In genomic region chr22:21025266-21025665, GRCh38 we compare ENCODE assay signal across 26 cellular contexts. TPM values are rescaled to one million over a fixed set of nuclear protein-coding genes. Genes with fewer than 3 reads are reported as not detected.
DNase-seq lines count a peak whose midpoint lies in the region; ATAC-seq, FAIRE-seq and TF ChIP-seq lines count a peak whose summit lies in the region.
"Had no signal": no experiment of that assay in that cellular context is flagged by ENCODE, and none has a peak within 500 bp of the region (broad histone marks: within the 10 kb centered on the region; RNA-seq: fewer than 3 reads in every experiment).

No MANE protein-coding gene starts in this region.

- H3K9ac ChIP-seq in keratinocyte (ENCODE audit: control insufficient read depth, extremely low read depth, insufficient read depth, low read length) = peak overlapping the region; percentile 73

- DNase-seq in NK-92 treated with Interleukin-12 subunit alpha and Interleukin-12 subunit beta, amount 100 ng/mL, for 24 hours (lab: John Stamatoyannopoulos, UW) = peak; percentile 21
- DNase-seq in NK-92 (lab: John Stamatoyannopoulos, UW; ENCODE audit: unreplicated experiment) = no peak
- peak; percentile 43 for DNase-seq in H7
- no peak for DNase-seq in activated T-helper 1 cell treated with anti-CD3 and anti-CD28 coated beads, Interleukin-12 subunit alpha, Interleukin-12 subunit beta, Interleukin-2, Interleukin-4 antibody, amounts not matched to agents 30 ng/mL and 10 ng/mL and 1 ng/mL, durations not matched to agents 14 hours and 24 hours and 36 hours (ENCODE audit: low spot score)
- no peak for DNase-seq in keratinocyte (ENCODE audit: low read depth, low spot score)
- no peak for DNase-seq in RCC 7860 (ENCODE audit: low spot score)
- DNase-seq: activated CD4-positive, CD25-positive, alpha-beta regulatory T cell; aorta; BE2C; colonic mucosa; DMS79; head of caudate nucleus; KG1; NCI-H1092 treated with DMSO at 0.1 percent for 48 hours; NCI-H2171; NCI-H774; spleen; upper lobe of right lung had no signal

- WGBS in gastroesophageal sphincter (ENCODE audit: low coverage in 1 of 2), 2 donors = 65% methylated on average over 8 of the region's 8 CpGs; no CpG with 5 or more reads in 1 of the 2 donors

- H3K4me1 ChIP-seq in keratinocyte (ENCODE audit: control insufficient read depth, extremely low read depth, insufficient read depth, low read length) (peaks cover 31% of the 10 kb centered on the region), gastroesophageal sphincter (peaks cover 0 to 7% (median 0%) of the 10 kb centered on the region in 3 donors)
- H3K4me1 ChIP-seq: colonic mucosa, upper lobe of right lung had no signal

- dilution Hi-C loops in keratinocyte (cut with MboI; ENCODE audit: extremely low pct_ligation_motif_present, low sequenced_read_pairs) = no loop called here

- H3K36me3 ChIP-seq in H7 (replicated peaks; ENCODE audit: control insufficient read depth, insufficient read depth, low read length) = no peaks in the 10 kb centered on the region
- no peaks in the 10 kb centered on the region for H3K36me3 ChIP-seq in keratinocyte (ENCODE audit: control insufficient read depth in 2 of 2, extremely low read depth in 1 of 2, insufficient read depth in 2 of 2, low read length in 2 of 2)
- H3K36me3 ChIP-seq in gastroesophageal sphincter = no peaks in the 10 kb centered on the region
- H3K36me3 ChIP-seq: BE2C, colonic mucosa, spleen, upper lobe of right lung had no signal

- H3K4me3 ChIP-seq in H7 (ENCODE audit: insufficient read depth, low read depth, low read length) = no peak overlapping the region
- peak overlapping the region in 2 of 3 experiments; percentile 19 to 54 for H3K4me3 ChIP-seq in keratinocyte (ENCODE audit: control insufficient read depth in 2 of 3, extremely low read depth in 1 of 3, insufficient read depth in 2 of 3, low read depth in 1 of 3, low read length in 3 of 3)
- H3K4me3 ChIP-seq in gastroesophageal sphincter = no peak overlapping the region
- H3K4me3 ChIP-seq: colonic mucosa, spleen, upper lobe of right lung had no signal

- intact Hi-C loops in activated T-helper 1 cell treated with anti-CD3 and anti-CD28 coated beads, Interleukin-12 subunit alpha, Interleukin-12 subunit beta, Interleukin-2, Interleukin-4 antibody, amounts not matched to agents 30 ng/mL and 10 ng/mL and 1 ng/mL, durations not matched to agents 14 hours and 24 hours and 36 hours (cut with micrococcal nuclease) = no loop called here

- H3K9me1 ChIP-seq in keratinocyte (ENCODE audit: control insufficient read depth, extremely low read depth, insufficient read depth, low read length) = no peaks in the 10 kb centered on the region

- no peak for TF ChIP-seq EP300 in gastroesophageal sphincter (IDR thresholded peaks at IDR 0.05)

- H3K4me3 Mint-ChIP-seq in activated T-helper 1 cell treated with anti-CD3 and anti-CD28 coated beads, Interleukin-12 subunit alpha, Interleukin-12 subunit beta, Interleukin-2, Interleukin-4 antibody, amounts not matched to agents 30 ng/mL and 10 ng/mL and 1 ng/mL, durations not matched to agents 14 hours and 24 hours and 36 hours = no peak overlapping the region
- H3K4me3 Mint-ChIP-seq: natural killer cell treated with Interleukin-12 subunit alpha and Interleukin-12 subunit beta and Interleukin-15 and Interleukin-18, amount 100 ng/mL, for 72 hours had no signal

- ATAC-seq in gastroesophageal sphincter (no peak), HG02798 (IDR thresholded peaks at IDR 0.05; ENCODE audit: poor library complexity, unreplicated experiment) (no peak)
- ATAC-seq: natural killer cell treated with Interleukin-12 subunit alpha and Interleukin-12 subunit beta and Interleukin-15 and Interleukin-18, amount 100 ng/mL, for 72 hours; upper lobe of right lung had no signal

- H3K9me3 Mint-ChIP-seq in activated T-helper 1 cell treated with anti-CD3 and anti-CD28 coated beads, Interleukin-12 subunit alpha, Interleukin-12 subunit beta, Interleukin-2, Interleukin-4 antibody, amounts not matched to agents 30 ng/mL and 10 ng/mL and 1 ng/mL, durations not matched to agents 14 hours and 24 hours and 36 hours = no peaks in the 10 kb centered on the region
- H3K9me3 Mint-ChIP-seq: natural killer cell treated with Interleukin-12 subunit alpha and Interleukin-12 subunit beta and Interleukin-15 and Interleukin-18, amount 100 ng/mL, for 72 hours had no signal

- peak overlapping the region; percentile 47 for H2AFZ ChIP-seq in keratinocyte (ENCODE audit: control insufficient read depth, low read length)

- H3K79me2 ChIP-seq in keratinocyte (ENCODE audit: control insufficient read depth, insufficient read depth, low read length) = no peaks in the 10 kb centered on the region

- no peak for TF ChIP-seq CTCF in keratinocyte (optimal IDR thresholded peaks at IDR 0.05 in 1 of 3, IDR thresholded peaks at IDR 0.05 in 1 of 3, conservative IDR thresholded peaks at IDR 0.05 in 1 of 3; ENCODE audit: extremely low read depth in 1 of 3, insufficient read depth in 2 of 3, low read length in 3 of 3)
- TF ChIP-seq CTCF in gastroesophageal sphincter (IDR thresholded peaks at IDR 0.05) = no peak

- peak overlapping the region; percentile 34 for H3K27ac Mint-ChIP-seq in activated T-helper 1 cell treated with anti-CD3 and anti-CD28 coated beads, Interleukin-12 subunit alpha, Interleukin-12 subunit beta, Interleukin-2, Interleukin-4 antibody, amounts not matched to agents 30 ng/mL and 10 ng/mL and 1 ng/mL, durations not matched to agents 14 hours and 24 hours and 36 hours
- H3K27ac Mint-ChIP-seq: natural killer cell treated with Interleukin-12 subunit alpha and Interleukin-12 subunit beta and Interleukin-15 and Interleukin-18, amount 100 ng/mL, for 72 hours had no signal

- no peaks in the 10 kb centered on the region for H4K20me1 ChIP-seq in keratinocyte (ENCODE audit: control insufficient read depth, extremely low read depth, insufficient read depth, low read length)

- H3K4me1 Mint-ChIP-seq in activated T-helper 1 cell treated with anti-CD3 and anti-CD28 coated beads, Interleukin-12 subunit alpha, Interleukin-12 subunit beta, Interleukin-2, Interleukin-4 antibody, amounts not matched to agents 30 ng/mL and 10 ng/mL and 1 ng/mL, durations not matched to agents 14 hours and 24 hours and 36 hours (ENCODE audit: low read depth) = peaks cover 7% of the 10 kb centered on the region

- H3K4me2 ChIP-seq in keratinocyte (ENCODE audit: control insufficient read depth, extremely low read depth, insufficient read depth, low read depth, low read length) = peak overlapping the region; percentile 72

- no peaks in the 10 kb centered on the region for H3K36me3 Mint-ChIP-seq in activated T-helper 1 cell treated with anti-CD3 and anti-CD28 coated beads, Interleukin-12 subunit alpha, Interleukin-12 subunit beta, Interleukin-2, Interleukin-4 antibody, amounts not matched to agents 30 ng/mL and 10 ng/mL and 1 ng/mL, durations not matched to agents 14 hours and 24 hours and 36 hours (ENCODE audit: low read depth)
- H3K36me3 Mint-ChIP-seq: natural killer cell treated with Interleukin-12 subunit alpha and Interleukin-12 subunit beta and Interleukin-15 and Interleukin-18, amount 100 ng/mL, for 72 hours had no signal

- H3K27me3 ChIP-seq in H7 (ENCODE audit: control insufficient read depth, insufficient read depth, low read length) (no peaks in the 10 kb centered on the region), keratinocyte (ENCODE audit: control insufficient read depth, extremely low read depth, insufficient read depth, low read length) (no peaks in the 10 kb centered on the region), gastroesophageal sphincter (peaks cover 20% of the 10 kb centered on the region)
- H3K27me3 ChIP-seq: BE2C, colonic mucosa, upper lobe of right lung had no signal

- FAIRE-seq in keratinocyte (lab: Jason Lieb, UNC) = peak; percentile 92
- no peak for FAIRE-seq in RCC 7860 (lab: Jason Lieb, UNC)

- H3K9me3 ChIP-seq in keratinocyte (ENCODE audit: control insufficient read depth, low read depth, low read length) (no peaks in the 10 kb centered on the region), gastroesophageal sphincter (no peaks in the 10 kb centered on the region)
- H3K9me3 ChIP-seq: BE2C, colonic mucosa, spleen, upper lobe of right lung had no signal

- H3K27me3 Mint-ChIP-seq in activated T-helper 1 cell treated with anti-CD3 and anti-CD28 coated beads, Interleukin-12 subunit alpha, Interleukin-12 subunit beta, Interleukin-2, Interleukin-4 antibody, amounts not matched to agents 30 ng/mL and 10 ng/mL and 1 ng/mL, durations not matched to agents 14 hours and 24 hours and 36 hours (ENCODE audit: insufficient read depth) = peaks cover 5% of the 10 kb centered on the region

- TF ChIP-seq POLR2A in gastroesophageal sphincter (IDR thresholded peaks at IDR 0.05) = no peak

- H3K27ac ChIP-seq in keratinocyte (ENCODE audit: control insufficient read depth, insufficient read depth, low read length) (peak overlapping the region; percentile 85), gastroesophageal sphincter (no peak overlapping the region)
- H3K27ac ChIP-seq: 22Rv1, colonic mucosa, spleen, upper lobe of right lung had no signal

RNA-seq across cellular contexts. Expression of gene SLC7A4, which starts 7.1 kb away (rescaled TPM):
- not detected in 2 replicates for total RNA-seq in H7 (2014; rRNA removed; shearing (Covaris generic))
- not detected in 2 replicates for total RNA-seq in activated T-helper 1 cell treated with anti-CD3 and anti-CD28 coated beads, Interleukin-12 subunit alpha, Interleukin-12 subunit beta, Interleukin-2, Interleukin-4 antibody, amounts not matched to agents 30 ng/mL and 10 ng/mL and 1 ng/mL, durations not matched to agents 14 hours and 24 hours and 36 hours
- 0.05 to 0.18 TPM (median 0.10 TPM) in 3 replicates for polyA plus RNA-seq in keratinocyte
- not detected for polyA plus RNA-seq in keratinocyte (2011; ENCODE audit: low read depth)
- 0.04 and 0.16 TPM in 2 replicates for polyA plus RNA-seq in keratinocyte (2011; cell fraction: cytosol; rRNA removed)
- polyA plus RNA-seq in keratinocyte (2011; cell fraction: nucleus; rRNA removed) = 0.38 and 0.45 TPM in 2 replicates
- 0.10 and 0.48 TPM in 2 replicates for polyA plus RNA-seq in keratinocyte (2012; ENCODE audit: low replicate concordance)
- polyA minus RNA-seq in keratinocyte = 0.40 to 0.75 TPM (median 0.54 TPM) in 3 replicates
- polyA minus RNA-seq in keratinocyte (2011; cell fraction: cytosol; rRNA and poly(A)+ RNA removed) = not detected
- 0.31 and 0.63 TPM in 2 replicates for polyA minus RNA-seq in keratinocyte (2011; cell fraction: nucleus; rRNA and poly(A)+ RNA removed)
- 1 to 10 TPM in 1 of 4 donors, under 1 TPM in 3; 0.23 to 1.2 (median 0.37) TPM for total RNA-seq in gastroesophageal sphincter
- total RNA-seq: lung microvascular endothelial cell; natural killer cell treated with Interleukin-12 subunit alpha and Interleukin-12 subunit beta and Interleukin-15 and Interleukin-18, amount 100 ng/mL, for 72 hours; pulmonary artery endothelial cell; RPMI7951; T-helper 1 cell treated with Interleukin-12 subunit alpha and Interleukin-12 subunit beta and Interleukin-4 antibody, amounts not matched to agents 30 ng/mL and 1 ng/mL, for 36 hours had no signal
- polyA plus RNA-seq: aorta had no signal

RNA-seq across cellular contexts. Expression of gene P2RX6, which starts 10.3 kb away (rescaled TPM):
- 0.26 and 0.31 TPM in 2 replicates for total RNA-seq in H7 (2014; rRNA removed; shearing (Covaris generic))
- 0.18 and 0.22 TPM in 2 replicates for total RNA-seq in activated T-helper 1 cell treated with anti-CD3 and anti-CD28 coated beads, Interleukin-12 subunit alpha, Interleukin-12 subunit beta, Interleukin-2, Interleukin-4 antibody, amounts not matched to agents 30 ng/mL and 10 ng/mL and 1 ng/mL, durations not matched to agents 14 hours and 24 hours and 36 hours
- polyA plus RNA-seq in keratinocyte = 0.65 to 1.0 TPM (median 0.87 TPM) in 3 replicates
- polyA plus RNA-seq in keratinocyte (2011; ENCODE audit: low read depth) = not detected
- polyA plus RNA-seq in keratinocyte (2011; cell fraction: cytosol; rRNA removed) = 0.26 and 0.45 TPM in 2 replicates
- polyA plus RNA-seq in keratinocyte (2011; cell fraction: nucleus; rRNA removed) = 3.3 and 4.8 TPM in 2 replicates
- 0.72 and 1.2 TPM in 2 replicates for polyA plus RNA-seq in keratinocyte (2012; ENCODE audit: low replicate concordance)
- 0.53 to 1.3 TPM (median 0.69 TPM) in 3 replicates for polyA minus RNA-seq in keratinocyte
- polyA minus RNA-seq in keratinocyte (2011; cell fraction: cytosol; rRNA and poly(A)+ RNA removed) = not detected
- 0.54 and 1.1 TPM in 2 replicates for polyA minus RNA-seq in keratinocyte (2011; cell fraction: nucleus; rRNA and poly(A)+ RNA removed)
- total RNA-seq in gastroesophageal sphincter = under 1 TPM in 3 of 4 donors, not detected in 1; 0.35 to 0.47 (median 0.40) TPM
- total RNA-seq: lung microvascular endothelial cell; natural killer cell treated with Interleukin-12 subunit alpha and Interleukin-12 subunit beta and Interleukin-15 and Interleukin-18, amount 100 ng/mL, for 72 hours had no signal

RNA-seq across cellular contexts. Expression of gene LRRC74B, which starts 20.5 kb away (rescaled TPM):
- not detected in 2 replicates for total RNA-seq in H7 (2014; rRNA removed; shearing (Covaris generic))
- not detected in 2 replicates for total RNA-seq in activated T-helper 1 cell treated with anti-CD3 and anti-CD28 coated beads, Interleukin-12 subunit alpha, Interleukin-12 subunit beta, Interleukin-2, Interleukin-4 antibody, amounts not matched to agents 30 ng/mL and 10 ng/mL and 1 ng/mL, durations not matched to agents 14 hours and 24 hours and 36 hours
- polyA plus RNA-seq in keratinocyte = 0.03 TPM in 1 of 3 replicates, not detected in the others
- polyA plus RNA-seq in keratinocyte (2011; ENCODE audit: low read depth) = not detected
- polyA plus RNA-seq in keratinocyte (2011; cell fraction: cytosol; rRNA removed) = not detected in 2 replicates
- polyA plus RNA-seq in keratinocyte (2011; cell fraction: nucleus; rRNA removed) = 0.03 TPM in 1 of 2 replicates, not detected in the other
- polyA plus RNA-seq in keratinocyte (2012; ENCODE audit: low replicate concordance) = 0.21 TPM in 1 of 2 replicates, not detected in the other
- not detected in 3 replicates for polyA minus RNA-seq in keratinocyte
- not detected for polyA minus RNA-seq in keratinocyte (2011; cell fraction: cytosol; rRNA and poly(A)+ RNA removed)
- polyA minus RNA-seq in keratinocyte (2011; cell fraction: nucleus; rRNA and poly(A)+ RNA removed) = not detected in 2 replicates
- not detected for total RNA-seq in gastroesophageal sphincter
- total RNA-seq: aorta; colonic mucosa; lung microvascular endothelial cell; natural killer cell treated with Interleukin-12 subunit alpha and Interleukin-12 subunit beta and Interleukin-15 and Interleukin-18, amount 100 ng/mL, for 72 hours; pulmonary artery endothelial cell; spleen; T-helper 1 cell treated with Interleukin-12 subunit alpha and Interleukin-12 subunit beta and Interleukin-4 antibody, amounts not matched to agents 30 ng/mL and 1 ng/mL, for 36 hours; upper lobe of right lung had no signal

RNA-seq across cellular contexts. Expression of gene THAP7, which starts 23.3 kb away (rescaled TPM):
- 42.7 and 49.1 TPM in 2 replicates for total RNA-seq in H7 (2014; rRNA removed; shearing (Covaris generic))
- 35.1 and 36.8 TPM in 2 replicates for total RNA-seq in activated T-helper 1 cell treated with anti-CD3 and anti-CD28 coated beads, Interleukin-12 subunit alpha, Interleukin-12 subunit beta, Interleukin-2, Interleukin-4 antibody, amounts not matched to agents 30 ng/mL and 10 ng/mL and 1 ng/mL, durations not matched to agents 14 hours and 24 hours and 36 hours
- 10.4 to 14.8 TPM (median 14.2 TPM) in 3 replicates for polyA plus RNA-seq in keratinocyte
- 11.7 TPM for polyA plus RNA-seq in keratinocyte (2011; ENCODE audit: low read depth)
- 5.6 and 10.7 TPM in 2 replicates for polyA plus RNA-seq in keratinocyte (2011; cell fraction: cytosol; rRNA removed)
- 11.0 and 12.6 TPM in 2 replicates for polyA plus RNA-seq in keratinocyte (2011; cell fraction: nucleus; rRNA removed)
- 7.7 and 14.4 TPM in 2 replicates for polyA plus RNA-seq in keratinocyte (2012; ENCODE audit: low replicate concordance)
- polyA minus RNA-seq in keratinocyte = 4.3 to 6.5 TPM (median 6.4 TPM) in 3 replicates
- polyA minus RNA-seq in keratinocyte (2011; cell fraction: cytosol; rRNA and poly(A)+ RNA removed) = 6.7 TPM
- 3.2 and 4.9 TPM in 2 replicates for polyA minus RNA-seq in keratinocyte (2011; cell fraction: nucleus; rRNA and poly(A)+ RNA removed)
- total RNA-seq in gastroesophageal sphincter = 10 to 100 TPM; 38.5 to 49.0 (median 42.5) TPM

RNA-seq across cellular contexts. Expression of gene LZTR1, which starts 43.2 kb away (rescaled TPM):
- 28.3 and 34.0 TPM in 2 replicates for total RNA-seq in H7 (2014; rRNA removed; shearing (Covaris generic))
- total RNA-seq in activated T-helper 1 cell treated with anti-CD3 and anti-CD28 coated beads, Interleukin-12 subunit alpha, Interleukin-12 subunit beta, Interleukin-2, Interleukin-4 antibody, amounts not matched to agents 30 ng/mL and 10 ng/mL and 1 ng/mL, durations not matched to agents 14 hours and 24 hours and 36 hours = 81.9 and 87.5 TPM in 2 replicates
- polyA plus RNA-seq in keratinocyte = 36.3 to 41.6 TPM (median 37.0 TPM) in 3 replicates
- polyA plus RNA-seq in keratinocyte (2011; ENCODE audit: low read depth) = 62.8 TPM
- 16.8 and 24.3 TPM in 2 replicates for polyA plus RNA-seq in keratinocyte (2011; cell fraction: cytosol; rRNA removed)
- polyA plus RNA-seq in keratinocyte (2011; cell fraction: nucleus; rRNA removed) = 197 and 198 TPM in 2 replicates
- 21.9 and 28.0 TPM in 2 replicates for polyA plus RNA-seq in keratinocyte (2012; ENCODE audit: low replicate concordance)
- polyA minus RNA-seq in keratinocyte = 41.7 to 114 TPM (median 62.4 TPM) in 3 replicates
- polyA minus RNA-seq in keratinocyte (2011; cell fraction: cytosol; rRNA and poly(A)+ RNA removed) = 21.5 TPM
- 54.1 and 60.0 TPM in 2 replicates for polyA minus RNA-seq in keratinocyte (2011; cell fraction: nucleus; rRNA and poly(A)+ RNA removed)
- total RNA-seq in gastroesophageal sphincter = 10 to 100 TPM; 45.4 to 63.0 (median 53.4) TPM

Comparison
In these comparisons a context has a peak if more than half of its experiments do, and no peak if none do; other contexts are left out.
1. DNase-seq: peak in NK-92 treated with Interleukin-12 subunit alpha and Interleukin-12 subunit beta, amount 100 ng/mL, for 24 hours (single experiment) and H7 (single experiment); none in NK-92 (single experiment), activated T-helper 1 cell treated with anti-CD3 and anti-CD28 coated beads, Interleukin-12 subunit alpha, Interleukin-12 subunit beta, Interleukin-2, Interleukin-4 antibody, amounts not matched to agents 30 ng/mL and 10 ng/mL and 1 ng/mL, durations not matched to agents 14 hours and 24 hours and 36 hours (single experiment), keratinocyte (single experiment) and RCC 7860 (single experiment).
2. H3K4me3 ChIP-seq: peak in keratinocyte (2 of 3); none in H7 (single experiment) and gastroesophageal sphincter (0 of 2).